ENCODE assay signal across 8 cellular contexts in genomic region chr21:33324311-33325221, GRCh38. TPM values are rescaled to one million over a fixed set of nuclear protein-coding genes. Genes with fewer than 3 reads are reported as not detected.
DNase-seq lines count a peak whose midpoint lies in the region; ATAC-seq and TF ChIP-seq lines count a peak whose summit lies in the region.

TSS of gene IFNAR1 (plus strand) at chr21:33324970. CDS start at chr21:33325056, 86 bp downstream.

- no peaks in the 10 kb centered on the region for H3K9me3 ChIP-seq in right lobe of liver

- ATAC-seq in GM19397 (IDR thresholded peaks at IDR 0.05; ENCODE audit: unreplicated experiment): peak; percentile 94
- ATAC-seq in HG03565 (IDR thresholded peaks at IDR 0.05; ENCODE audit: unreplicated experiment): peak; percentile 66
- ATAC-seq in right lobe of liver: peak; percentile 93 to 97 (median 94)

- peak; percentile 89 for TF ChIP-seq POLR2A in right lobe of liver (IDR thresholded peaks at IDR 0.05)

- H3K4me1 ChIP-seq in right lobe of liver: peaks cover 0 to 26% (median 10%) of the 10 kb centered on the region in 4 donors

- DNase-seq in CD1c-positive myeloid dendritic cell (ENCODE audit: extremely low spot score) (peak; percentile 100), NCI-H748 treated with DMSO at 0.1 percent for 48 hours (lab: John Stamatoyannopoulos, UW) (peak; percentile 97), dorsolateral prefrontal cortex (peak; percentile 93 to 97 (median 94)), right lobe of liver (peak; percentile 99)
- peak; percentile 99 for DNase-seq in activated CD4-positive, alpha-beta T cell treated with anti-CD3 and anti-CD28 coated beads, Interleukin-2, amount 50 U/mL, for 4 hours
- DNase-seq in stimulated activated CD4-positive, alpha-beta T cell treated with anti-CD3 and anti-CD28 coated beads, Interleukin-4, amount 100 ng/mL, for 4 hours: peak; percentile 98 to 99

- WGBS in right lobe of liver (ENCODE audit: insufficient coverage, low coverage, low lambda C conversion rate, missing lambda C conversion rate): 0% methylated on average over 18 of the region's 85 CpGs

- TF ChIP-seq CTCF in dorsolateral prefrontal cortex (IDR thresholded peaks at IDR 0.05 in 54 of 56, conservative IDR thresholded peaks at IDR 0.05 in 2 of 56; ENCODE audit: low read depth in 1 of 56, partially characterized antibody in 56 of 56) (peak in 14 of 56 donors; percentile 0 to 27 (median 14)), right lobe of liver (IDR thresholded peaks at IDR 0.05) (no peak)

- H3K4me3 ChIP-seq in dorsolateral prefrontal cortex: peak within 1 kb of the TSS; percentile 67 to 100 (median 94)
- H3K4me3 ChIP-seq in right lobe of liver: peak within 1 kb of the TSS; percentile 82 to 94 (median 91)

- peak within 1 kb of the TSS; percentile 87 to 100 (median 98) for H3K27ac ChIP-seq in dorsolateral prefrontal cortex
- H3K27ac ChIP-seq in right lobe of liver: peak within 1 kb of the TSS; percentile 89 to 99 (median 92)

- no peaks in the 10 kb centered on the region for H3K36me3 ChIP-seq in right lobe of liver

- intact Hi-C loops in dorsolateral prefrontal cortex (cut with DNase I): loop anchor here (2.0 to 5.0 kb wide), 2 partner anchors 92 to 126 kb away; no protein-coding TSS in a partner anchor
- intact Hi-C loops in right lobe of liver (cut with DNase I): no loop called here

- H3K27me3 ChIP-seq in dorsolateral prefrontal cortex: no peaks in the 10 kb centered on the region
- no peaks in the 10 kb centered on the region for H3K27me3 ChIP-seq in right lobe of liver

RNA-seq across cellular contexts. Expression of gene IFNAR1, which starts in this region (rescaled TPM):
- 10 to 100 TPM; 35.7 to 70.9 (median 47.8) TPM for total RNA-seq in dorsolateral prefrontal cortex
- total RNA-seq in right lobe of liver: 10 to 100 TPM; 31.6 to 68.2 (median 48.6) TPM

Comparison
In these comparisons a context has a peak if more than half of its experiments do, and no peak if none do; other contexts are left out.
1. Peak in every context shown above with its lines: DNase-seq, ATAC-seq, H3K4me3 ChIP-seq and H3K27ac ChIP-seq.
2. intact Hi-C loops: an anchor here in dorsolateral prefrontal cortex (2.0 to 5.0 kb wide); none called in right lobe of liver.